7 cellular contexts compared by ENCODE assay signal in genomic region chr2:84880645-84881521, GRCh38. TPM values are rescaled to one million over a fixed set of nuclear protein-coding genes. Genes with fewer than 3 reads are reported as not detected.
DNase-seq lines count a peak whose midpoint lies in the region; ATAC-seq and TF ChIP-seq lines count a peak whose summit lies in the region.

Gene TRABD2A (minus strand): TSS chr2:84881084. CDS start chr2:84881039, 45 bp downstream.

- H3K4me1 ChIP-seq in body of pancreas, result peaks cover 23% of the 10 kb centered on the region

- DNase-seq in H4 (ENCODE audit: low spot score) (no peak), body of pancreas (no peak), kidney epithelial cell (ENCODE audit: low read depth) (no peak), GOT3 (lab: John Stamatoyannopoulos, UW) (no peak)
- peak; percentile 49 to 53 for DNase-seq in stimulated activated CD4-positive, alpha-beta T cell treated with anti-CD3 and anti-CD28 coated beads, Interleukin-4, amount 100 ng/mL, for 4 hours

- H3K27ac ChIP-seq in body of pancreas, result no peak within 1 kb of the TSS

- TF ChIP-seq CTCF in body of pancreas (IDR thresholded peaks at IDR 0.05) (no peak), kidney epithelial cell (IDR thresholded peaks at IDR 0.05; ENCODE audit: insufficient read depth, low read length, poor library complexity, severe bottlenecking) (no peak)

- 0 to 1% methylated on average over 37 to 77 of the region's 77 CpGs for WGBS in body of pancreas, 2 donors

- no peaks in the 10 kb centered on the region for H3K9me3 ChIP-seq in body of pancreas

- no peaks in the 10 kb centered on the region for H3K36me3 ChIP-seq in body of pancreas (replicated peaks in 1 of 2; ENCODE audit: insufficient read depth in 1 of 2, low read depth in 2 of 2)
- no peaks in the 10 kb centered on the region for H3K36me3 ChIP-seq in kidney epithelial cell (ENCODE audit: control insufficient read depth, insufficient read depth, low read length)

- intact Hi-C loops in body of pancreas (cut with DNase I), result no loop called here

- H3K27me3 ChIP-seq in body of pancreas, result peaks cover 0 to 16% of the 10 kb centered on the region in 2 donors
- H3K27me3 ChIP-seq in kidney epithelial cell (ENCODE audit: control insufficient read depth, insufficient read depth, low read length), result peaks cover 23% of the 10 kb centered on the region

- ATAC-seq in SK-N-SH treated with all-trans-retinoic acid at 6 μM for 48 hours, result peak; percentile 41
- peak; percentile 16 for ATAC-seq in body of pancreas
- no peak for ATAC-seq in GM18868 (IDR thresholded peaks at IDR 0.05; ENCODE audit: unreplicated experiment)

- TF ChIP-seq POLR2A in body of pancreas (IDR thresholded peaks at IDR 0.05), result no peak

- H3K4me3 ChIP-seq in body of pancreas (peak within 1 kb of the TSS; percentile 4 to 21), kidney epithelial cell (ENCODE audit: low read depth, low read length) (peak within 1 kb of the TSS; percentile 34)

TF ChIP-seq in SK-N-SH treated with all-trans-retinoic acid at 6 μM for 48 hours, 23 proteins besides CTCF, POLR2A, EP300 and RAD21:
- no peak for TF ChIP-seq ZFP3 (CRISPR knock-in tag; IDR thresholded peaks at IDR 0.05)
- TF ChIP-seq BACH2 (CRISPR knock-in tag; IDR thresholded peaks at IDR 0.05; ENCODE audit: borderline replicate concordance), result no peak
- no peak for TF ChIP-seq OSR1 (CRISPR knock-in tag; IDR thresholded peaks at IDR 0.05)
- TF ChIP-seq RARB (CRISPR knock-in tag; IDR thresholded peaks at IDR 0.05), result no peak
- no peak for TF ChIP-seq CSDC2 (CRISPR knock-in tag; IDR thresholded peaks at IDR 0.05)
- TF ChIP-seq GLIS3 (CRISPR knock-in tag; IDR thresholded peaks at IDR 0.05), result no peak
- TF ChIP-seq ESRRG (CRISPR knock-in tag; IDR thresholded peaks at IDR 0.05), result no peak
- no peak for TF ChIP-seq ZC3H10 (CRISPR knock-in tag; IDR thresholded peaks at IDR 0.05)
- TF ChIP-seq ZNF565 (CRISPR knock-in tag; conservative IDR thresholded peaks at IDR 0.05; ENCODE audit: low read depth), result no peak
- TF ChIP-seq CREB5 (CRISPR knock-in tag; IDR thresholded peaks at IDR 0.05; ENCODE audit: low read depth), result no peak
- no peak for TF ChIP-seq CSRNP3 (CRISPR knock-in tag; IDR thresholded peaks at IDR 0.05)
- no peak for TF ChIP-seq TCF4 (CRISPR knock-in tag; IDR thresholded peaks at IDR 0.05; ENCODE audit: borderline replicate concordance)
- no peak for TF ChIP-seq ISL1 (CRISPR knock-in tag; IDR thresholded peaks at IDR 0.05)
- TF ChIP-seq PATZ1 (CRISPR knock-in tag; IDR thresholded peaks at IDR 0.05; ENCODE audit: borderline replicate concordance), result no peak
- no peak for TF ChIP-seq TOX (CRISPR knock-in tag; IDR thresholded peaks at IDR 0.05; ENCODE audit: borderline replicate concordance)
- TF ChIP-seq ZNF70 (CRISPR knock-in tag; IDR thresholded peaks at IDR 0.05), result no peak
- no peak for TF ChIP-seq SNAI2 (CRISPR knock-in tag; IDR thresholded peaks at IDR 0.05)
TF ChIP-seq in SK-N-SH treated with all-trans-retinoic acid at 6 μM for 48 hours: peak in this region for 0.

RNA-seq across cellular contexts. Expression of gene TRABD2A, which starts in this region (rescaled TPM):
- 7.2 and 12.0 TPM in 2 replicates for total RNA-seq in H4 (2014; rRNA removed; shearing (Covaris generic))
- total RNA-seq in body of pancreas (1 to 10 TPM in 1 of 2 donors, under 1 TPM in 1; 0.52 to 5.3 TPM), kidney epithelial cell (0.34 and 0.50 TPM in 2 replicates)

Comparison
In these comparisons a context has a peak if more than half of its experiments do, and no peak if none do; other contexts are left out.
1. DNase-seq: peak in stimulated activated CD4-positive, alpha-beta T cell treated with anti-CD3 and anti-CD28 coated beads, Interleukin-4, amount 100 ng/mL, for 4 hours (2 of 2); none in H4 (single experiment), body of pancreas (0 of 4), kidney epithelial cell (single experiment) and GOT3 (single experiment).